ENCODE assay signal across 1 cellular context in the genomic region with DNA sequence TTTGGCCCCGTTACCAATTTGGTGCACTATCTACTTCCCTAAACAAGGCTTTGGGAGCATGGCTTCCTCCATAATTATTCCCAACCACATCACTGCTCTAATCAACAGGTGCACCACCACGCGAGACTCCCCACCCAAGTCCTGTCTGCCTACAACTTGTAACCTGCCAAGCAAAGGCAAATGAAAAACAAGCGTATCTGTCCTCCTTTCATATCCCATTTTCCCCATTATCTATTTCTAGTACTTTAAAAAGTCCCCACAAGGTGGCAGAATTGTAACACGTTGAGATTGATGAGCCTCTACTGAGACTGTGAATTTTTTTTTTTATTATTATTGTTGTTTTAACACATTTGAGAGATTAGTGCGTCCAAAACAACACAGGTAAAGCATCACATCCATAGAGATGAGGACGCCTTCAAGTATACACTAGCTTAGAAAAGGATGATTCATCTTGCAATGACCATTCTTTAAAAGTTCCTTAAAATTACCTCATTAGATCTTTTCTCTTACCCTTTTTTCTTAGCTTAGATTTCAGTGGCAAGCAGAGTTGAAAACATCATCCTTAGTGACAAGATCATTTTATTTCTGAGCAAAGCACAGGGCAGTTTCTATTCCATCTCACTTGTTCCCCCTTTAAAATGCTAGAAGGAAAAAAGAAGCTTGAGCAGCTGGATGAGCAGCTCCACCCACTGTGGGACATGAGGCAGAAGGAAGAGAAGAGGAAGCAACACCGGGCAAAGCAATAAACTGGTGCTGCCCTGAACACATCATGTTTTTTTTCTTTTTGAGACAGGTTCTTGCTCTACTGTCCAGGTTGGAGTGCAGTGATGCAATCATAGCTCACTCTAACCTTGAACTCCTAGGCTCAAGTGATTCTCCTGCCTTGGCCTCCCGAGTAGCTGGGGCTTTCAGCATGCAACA.
A peak's percentile ranks its signal among the peaks of the same experiment; 100 is the strongest.
TF ChIP-seq lines count a peak whose summit lies in the region.

No MANE protein-coding gene starts in this region.

TF ChIP-seq in GM12878, 131 proteins besides CTCF, POLR2A, EP300 and RAD21 (continued from another document):
- TF ChIP-seq PKNOX1 (IDR thresholded peaks at IDR 0.05): no peak
- TF ChIP-seq NKRF (conservative IDR thresholded peaks at IDR 0.05): no peak
- no peak for TF ChIP-seq SUZ12 (IDR thresholded peaks at IDR 0.05; ENCODE audit: unreplicated experiment)
- no peak for TF ChIP-seq EZH2 (IDR thresholded peaks at IDR 0.05; ENCODE audit: borderline replicate concordance, control insufficient read depth, low read depth, low read length)
- no peak for TF ChIP-seq IRF3 (IDR thresholded peaks at IDR 0.05)
- no peak for TF ChIP-seq MTA2 (IDR thresholded peaks at IDR 0.05; ENCODE audit: low read depth)
- no peak for TF ChIP-seq MEF2A (IDR thresholded peaks at IDR 0.05; ENCODE audit: insufficient read depth, low read depth, low read length)
- 0 out of 4 replicates have a peak, but pooled peaks of 1 of the 2 experiments have one; percentile 21 for TF ChIP-seq IKZF2 (IDR thresholded peaks at IDR 0.05)
- TF ChIP-seq ATF7 (IDR thresholded peaks at IDR 0.05; ENCODE audit: low read depth): peak; percentile 15; the same call in 1 of the 2 replicates
- TF ChIP-seq NFXL1 (IDR thresholded peaks at IDR 0.05; ENCODE audit: borderline replicate concordance): no peak
- no peak for TF ChIP-seq CREB1 (IDR thresholded peaks at IDR 0.05; ENCODE audit: low read depth)
- TF ChIP-seq NBN (IDR thresholded peaks at IDR 0.05): no peak
- TF ChIP-seq YY1 (IDR thresholded peaks at IDR 0.05; ENCODE audit: low read depth, low read length): no peak
- no peak for TF ChIP-seq KLF5 (IDR thresholded peaks at IDR 0.05; ENCODE audit: partially characterized antibody)
- TF ChIP-seq IKZF1 (conservative IDR thresholded peaks at IDR 0.05): 0 out of 2 replicates have a peak, but pooled peaks have one; percentile 24
